In genomic region chr5:135048286-135048685, GRCh38 we compare ENCODE assay signal across 1 cellular context.
TF ChIP-seq lines count a peak whose summit lies in the region.

No MANE protein-coding gene starts in this region.

TF ChIP-seq in H1, 55 proteins besides CTCF, POLR2A, EP300 and RAD21:
- TF ChIP-seq CHD7 (IDR thresholded peaks at IDR 0.05; ENCODE audit: insufficient replicate concordance, low read length): no peak
- TF ChIP-seq TEAD4 (IDR thresholded peaks at IDR 0.05; ENCODE audit: low read depth, low read length): 0 out of 2 replicates have a peak, but pooled peaks have one; percentile 24
